ENCODE assay signal across 21 cellular contexts in the genomic region with DNA sequence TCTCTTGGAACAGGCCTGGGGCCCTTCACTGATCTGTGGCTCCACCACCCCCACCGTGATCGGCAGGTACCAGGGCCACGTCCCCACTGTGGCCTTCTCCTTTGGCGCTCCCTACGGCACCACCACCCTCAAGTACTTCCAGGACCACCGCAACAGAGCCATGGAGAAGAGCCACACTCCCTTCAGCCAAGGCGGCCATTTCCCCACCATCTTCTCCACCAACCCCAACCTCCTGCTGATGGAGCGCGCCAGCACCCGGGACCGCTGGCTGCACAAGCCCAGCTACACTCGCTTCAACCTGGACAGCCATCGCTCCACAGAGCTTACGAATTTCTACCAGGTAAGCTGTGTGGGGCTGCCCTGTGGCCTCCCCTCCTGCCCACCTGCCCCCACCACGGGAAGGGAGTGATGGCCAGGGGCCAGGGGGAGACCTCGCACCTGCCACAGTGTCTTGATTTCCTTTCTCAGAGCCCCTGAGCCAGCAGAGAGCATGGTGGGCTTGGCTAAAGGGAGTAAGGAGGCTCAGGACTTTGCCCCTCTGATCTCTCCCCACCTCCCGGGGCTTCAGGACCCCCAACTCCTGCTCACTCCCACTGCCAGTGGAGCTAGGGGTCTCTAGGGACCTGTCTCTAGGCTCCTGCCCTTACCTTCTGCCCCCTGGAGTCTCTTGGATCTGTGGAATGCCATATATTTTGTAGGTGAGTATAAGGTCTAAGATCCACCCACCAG.
"Had no signal": no experiment of that assay in that cellular context is flagged by ENCODE, and none has a peak within 500 bp of the region (broad histone marks: within the 10 kb centered on the region; RNA-seq: fewer than 3 reads in every experiment).

No MANE protein-coding gene starts in this region.

- H3K27me3 ChIP-seq: body of pancreas, colonic mucosa, gastrocnemius medialis, ovary had no signal

- H3K4me1 ChIP-seq: body of pancreas, colonic mucosa, gastrocnemius medialis, lower lobe of right lung, prostate gland, tibial artery had no signal

- H3K27ac ChIP-seq: body of pancreas, colonic mucosa, gastrocnemius medialis, lower lobe of right lung, neutrophil, ovary, prostate gland, suprapubic skin, tibial artery had no signal

- ATAC-seq: activated CD4-positive, alpha-beta T cell treated with anti-CD3 and anti-CD28 coated beads for 36 hours; activated naive CD4-positive, alpha-beta T cell treated with anti-CD3 and anti-CD28 coated beads, Interleukin-2, amount 50 U/mL, for 72 hours; activated T-cell treated with anti-CD3 and anti-CD28 coated beads, Interleukin-2, amount 50 U/mL, for 72 hours; body of pancreas; gastrocnemius medialis; lower lobe of right lung; natural killer cell had no signal

- H3K36me3 ChIP-seq: colonic mucosa, gastrocnemius medialis, lower lobe of right lung, neutrophil, ovary, prostate gland, suprapubic skin, tibial artery had no signal

- H3K4me3 ChIP-seq: body of pancreas, colonic mucosa, gastrocnemius medialis, lower lobe of right lung, ovary, prostate gland, suprapubic skin, tibial artery had no signal

- DNase-seq: activated CD4-positive, alpha-beta T cell treated with anti-CD3 and anti-CD28 coated beads for 36 hours; activated CD4-positive, CD25-positive, alpha-beta regulatory T cell; activated naive CD4-positive, alpha-beta T cell; activated T-cell treated with anti-CD3 and anti-CD28 coated beads for 4 hours; activated T-cell treated with anti-CD3 and anti-CD28 coated beads, Interleukin-2, amount 50 U/mL, for 72 hours; body of pancreas; colonic mucosa; effector CD8-positive, alpha-beta T cell; erythroblast; gastrocnemius medialis; lower lobe of right lung; mesenchymal stem cell; natural killer cell; ovary; retina; stimulated activated naive CD4-positive, alpha-beta T cell had no signal

- H3K9me3 ChIP-seq: body of pancreas, colonic mucosa, gastrocnemius medialis, lower lobe of right lung, neutrophil, ovary, prostate gland, suprapubic skin, tibial artery had no signal
